ENCODE assay signal across 2 cellular contexts in genomic region chr5:119453045-119453383, GRCh38.
TF ChIP-seq lines count a peak whose summit lies in the region.

No MANE protein-coding gene starts in this region.

TF ChIP-seq in A549, 52 proteins besides CTCF, POLR2A, EP300 and RAD21 (continued from another document):
- TF ChIP-seq CBX2 (IDR thresholded peaks at IDR 0.05; ENCODE audit: borderline replicate concordance, low read depth) (no peak), EHMT2 (IDR thresholded peaks at IDR 0.05; ENCODE audit: low read depth) (no peak), CHD4 (IDR thresholded peaks at IDR 0.05; ENCODE audit: borderline replicate concordance) (no peak), E2F6 (IDR thresholded peaks at IDR 0.05; ENCODE audit: borderline replicate concordance, low read depth) (no peak), TP53 (CRISPR knock-in tag; IDR thresholded peaks at IDR 0.05) (no peak), FOSL2 (IDR thresholded peaks at IDR 0.05) (no peak), FOSL2 (CRISPR knock-in tag; IDR thresholded peaks at IDR 0.05) (no peak), KDM1A (IDR thresholded peaks at IDR 0.05; ENCODE audit: low read depth) (no peak), USF2 (IDR thresholded peaks at IDR 0.05) (no peak)

TF ChIP-seq in HEK293T, 16 proteins besides CTCF, POLR2A, EP300 and RAD21 (continued from another document):
- TF ChIP-seq PKNOX1 (IDR thresholded peaks at IDR 0.05) (no peak), ZNF384 (IDR thresholded peaks at IDR 0.05) (no peak), SUZ12 (IDR thresholded peaks at IDR 0.05) (no peak), ELF4 (IDR thresholded peaks at IDR 0.05) (no peak), SP1 (IDR thresholded peaks at IDR 0.05) (no peak)
